1 cellular context compared by ENCODE assay signal in genomic region chr13:60220072-60220471, GRCh38.
A peak's percentile ranks its signal among the peaks of the same experiment; 100 is the strongest.
TF ChIP-seq lines count a peak whose summit lies in the region.

No MANE protein-coding gene starts in this region.

TF ChIP-seq in K562, 482 proteins besides CTCF, POLR2A, EP300 and RAD21 (continued from another document and continues in another):
- TF ChIP-seq ZNF3 (CRISPR knock-in tag; IDR thresholded peaks at IDR 0.05), result no peak
- no peak for TF ChIP-seq SUPT5H (IDR thresholded peaks at IDR 0.05)
- no peak for TF ChIP-seq ZNF398 (CRISPR knock-in tag; IDR thresholded peaks at IDR 0.05)
- TF ChIP-seq ZBTB1 (CRISPR knock-in tag; IDR thresholded peaks at IDR 0.05; ENCODE audit: borderline replicate concordance, low read depth), result no peak
- TF ChIP-seq ATF6 (CRISPR knock-in tag; IDR thresholded peaks at IDR 0.05), result no peak
- TF ChIP-seq MCM5 (IDR thresholded peaks at IDR 0.05; ENCODE audit: low read depth), result no peak
- no peak for TF ChIP-seq RBBP5 (IDR thresholded peaks at IDR 0.05; ENCODE audit: borderline replicate concordance, insufficient read depth, low read length, poor library complexity, severe bottlenecking)
- no peak for TF ChIP-seq NCOA1 (IDR thresholded peaks at IDR 0.05; ENCODE audit: low read depth)
- TF ChIP-seq FOXP4 (CRISPR knock-in tag; IDR thresholded peaks at IDR 0.05; ENCODE audit: borderline replicate concordance), result no peak
- TF ChIP-seq ZBTB9 (CRISPR knock-in tag; IDR thresholded peaks at IDR 0.05), result no peak
- TF ChIP-seq FOXM1 (IDR thresholded peaks at IDR 0.05; ENCODE audit: low read depth), result peak; percentile 47; the same call in 1 of the 2 replicates
- TF ChIP-seq FOXM1 (CRISPR knock-in tag; IDR thresholded peaks at IDR 0.05; ENCODE audit: low read depth), result no peak
- TF ChIP-seq TOE1 (IDR thresholded peaks at IDR 0.05; ENCODE audit: borderline replicate concordance), result no peak
- TF ChIP-seq TOE1 (CRISPR knock-in tag; IDR thresholded peaks at IDR 0.05; ENCODE audit: borderline replicate concordance, low read depth), result no peak
- no peak for TF ChIP-seq GABPB1 (CRISPR knock-in tag; IDR thresholded peaks at IDR 0.05)
- TF ChIP-seq SAFB (IDR thresholded peaks at IDR 0.05; ENCODE audit: borderline replicate concordance, low read depth, low read length), result no peak
- TF ChIP-seq ZFP91 (CRISPR knock-in tag; IDR thresholded peaks at IDR 0.05), result no peak
- TF ChIP-seq MEIS2 (IDR thresholded peaks at IDR 0.05; ENCODE audit: partially characterized antibody), result peak; percentile 92
- TF ChIP-seq ZNF778 (CRISPR knock-in tag; IDR thresholded peaks at IDR 0.05), result no peak
- TF ChIP-seq KHSRP (IDR thresholded peaks at IDR 0.05), result no peak
- no peak for TF ChIP-seq ZFP30 (CRISPR knock-in tag; IDR thresholded peaks at IDR 0.05; ENCODE audit: borderline replicate concordance)
- TF ChIP-seq MNT (conservative IDR thresholded peaks at IDR 0.05), result no peak
- no peak for TF ChIP-seq USF2 (CRISPR knock-in tag; IDR thresholded peaks at IDR 0.05)
- no peak for TF ChIP-seq KAT7 (CRISPR knock-in tag; IDR thresholded peaks at IDR 0.05; ENCODE audit: borderline replicate concordance)
- peak; percentile 56; the same call in 1 of the 2 replicates for TF ChIP-seq PML (IDR thresholded peaks at IDR 0.05; ENCODE audit: low read length)
- no peak for TF ChIP-seq ZNF318 (IDR thresholded peaks at IDR 0.05; ENCODE audit: borderline replicate concordance in 1 of 2, low read depth in 1 of 2)
- no peak for TF ChIP-seq HMG20A (CRISPR knock-in tag; conservative IDR thresholded peaks at IDR 0.05)
- no peak for TF ChIP-seq MAZ (CRISPR knock-in tag; conservative IDR thresholded peaks at IDR 0.05 in 1 of 2, IDR thresholded peaks at IDR 0.05 in 1 of 2)
- no peak for TF ChIP-seq ZNF77 (CRISPR knock-in tag; IDR thresholded peaks at IDR 0.05)
- no peak for TF ChIP-seq HDAC8 (tag; IDR thresholded peaks at IDR 0.05)
- no peak for TF ChIP-seq SMAD4 (CRISPR knock-in tag; conservative IDR thresholded peaks at IDR 0.05)
- no peak for TF ChIP-seq NELFE (IDR thresholded peaks at IDR 0.05; ENCODE audit: insufficient read depth, insufficient read length)
- no peak for TF ChIP-seq DACH1 (IDR thresholded peaks at IDR 0.05; ENCODE audit: partially characterized antibody)
- TF ChIP-seq NR2C1 (IDR thresholded peaks at IDR 0.05), result no peak
- no peak for TF ChIP-seq NR2C1 (tag; IDR thresholded peaks at IDR 0.05)
- no peak for TF ChIP-seq TAF1 (IDR thresholded peaks at IDR 0.05; ENCODE audit: control insufficient read depth, extremely low read depth, insufficient read depth, low read length, severe bottlenecking)
- peak; percentile 89 for TF ChIP-seq SMARCE1 (IDR thresholded peaks at IDR 0.05)
- no peak for TF ChIP-seq DMBX1 (CRISPR knock-in tag; IDR thresholded peaks at IDR 0.05; ENCODE audit: borderline replicate concordance)
- no peak for TF ChIP-seq CHAMP1 (IDR thresholded peaks at IDR 0.05)
- TF ChIP-seq MEF2D (tag; conservative IDR thresholded peaks at IDR 0.05; ENCODE audit: low read depth), result no peak
